8 cellular contexts compared by ENCODE assay signal in the genomic region with DNA sequence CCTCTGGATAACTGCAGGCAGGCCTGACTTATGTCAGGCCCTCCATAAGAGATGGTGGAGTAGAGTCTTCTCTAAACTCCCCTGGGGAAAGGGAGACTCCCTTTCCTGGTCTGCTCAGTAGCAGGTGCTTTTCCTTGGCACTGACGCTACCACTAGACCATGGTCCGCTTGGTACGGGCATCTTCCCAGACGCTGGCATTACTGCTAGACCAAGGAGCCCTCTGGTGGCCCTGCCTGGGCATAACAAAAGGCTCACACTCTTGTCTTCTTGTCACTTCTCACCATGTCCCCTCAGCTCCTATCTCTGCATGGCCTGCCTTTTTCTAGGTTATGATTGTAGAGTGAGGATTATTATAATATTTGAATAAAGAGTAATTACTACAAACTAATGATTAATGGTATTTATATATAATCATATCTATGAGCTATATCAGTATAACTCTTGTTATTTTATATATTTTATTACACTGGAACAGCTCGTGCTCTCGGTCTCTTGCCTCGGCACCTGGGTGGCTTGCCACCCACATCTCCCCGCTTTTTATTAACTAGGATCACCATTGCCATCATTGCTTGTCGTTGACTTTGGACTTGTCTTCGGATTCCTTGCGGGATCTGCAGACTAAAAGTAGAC. TPM values are rescaled to one million over a fixed set of nuclear protein-coding genes. Genes with fewer than 3 reads are reported as not detected.
DNase-seq lines count a peak whose midpoint lies in the region; ATAC-seq and TF ChIP-seq lines count a peak whose summit lies in the region.

No MANE protein-coding gene starts in this region.

- peaks cover 4% of the 10 kb centered on the region for H3K27me3 ChIP-seq in CD4-positive, CD25-positive, alpha-beta regulatory T cell (ENCODE audit: control insufficient read depth, insufficient read depth, low read length)
- no peaks in the 10 kb centered on the region for H3K27me3 ChIP-seq in Peyer's patch
- no peaks in the 10 kb centered on the region for H3K27me3 ChIP-seq in psoas muscle (ENCODE audit: insufficient read depth in 3 of 3, low read length in 2 of 3)

- TF ChIP-seq CTCF in Peyer's patch (IDR thresholded peaks at IDR 0.05) (peak; percentile 19 to 77 (median 72)), glutamatergic neuron (IDR thresholded peaks at IDR 0.05; ENCODE audit: partially characterized antibody, unreplicated experiment) (peak; percentile 81), psoas muscle (IDR thresholded peaks at IDR 0.05) (peak; percentile 86)

- peaks cover 0 to 7% (median 0%) of the 10 kb centered on the region in 7 donors for H3K9me3 Mint-ChIP-seq in CD4-positive, CD25-positive, alpha-beta regulatory T cell
- no peaks in the 10 kb centered on the region for H3K9me3 Mint-ChIP-seq in glutamatergic neuron (ENCODE audit: unreplicated experiment)

- 49 to 60% (median 50%) methylated on average over 11 of the region's 11 CpGs for WGBS in psoas muscle, 3 donors

- peaks cover 3% of the 10 kb centered on the region for H3K4me1 ChIP-seq in CD4-positive, CD25-positive, alpha-beta regulatory T cell (ENCODE audit: control insufficient read depth, insufficient read depth, low read length, poor library complexity, severe bottlenecking)
- peaks cover 0 to 7% (median 0%) of the 10 kb centered on the region in 4 donors for H3K4me1 ChIP-seq in Peyer's patch
- peaks cover 13% of the 10 kb centered on the region for H3K4me1 ChIP-seq in psoas muscle

- H3K9me3 ChIP-seq in CD4-positive, CD25-positive, alpha-beta regulatory T cell (ENCODE audit: control insufficient read depth in 2 of 2, low read length in 2 of 2): no peaks in the 10 kb centered on the region
- H3K9me3 ChIP-seq in Peyer's patch (no peaks in the 10 kb centered on the region), psoas muscle (no peaks in the 10 kb centered on the region)

- no peaks in the 10 kb centered on the region for H3K27me3 Mint-ChIP-seq in CD4-positive, CD25-positive, alpha-beta regulatory T cell
- H3K27me3 Mint-ChIP-seq in glutamatergic neuron (ENCODE audit: unreplicated experiment): no peaks in the 10 kb centered on the region

- H3K36me3 Mint-ChIP-seq in CD4-positive, CD25-positive, alpha-beta regulatory T cell: no peaks in the 10 kb centered on the region
- H3K36me3 Mint-ChIP-seq in glutamatergic neuron (ENCODE audit: unreplicated experiment): no peaks in the 10 kb centered on the region

- intact Hi-C loops in psoas muscle (cut with DNase I): no loop called here
- intact Hi-C loops in posterior vena cava (cut with DNase I): no loop called here

- H3K4me1 Mint-ChIP-seq in CD4-positive, CD25-positive, alpha-beta regulatory T cell: peaks cover 0 to 9% (median 6%) of the 10 kb centered on the region in 4 donors
- peaks cover 3% of the 10 kb centered on the region for H3K4me1 Mint-ChIP-seq in glutamatergic neuron (ENCODE audit: low read depth, unreplicated experiment)

- no peak overlapping the region for H3K27ac ChIP-seq in CD4-positive, CD25-positive, alpha-beta regulatory T cell (ENCODE audit: insufficient read depth, low read length, poor library complexity, severe bottlenecking)
- no peak overlapping the region for H3K27ac ChIP-seq in Peyer's patch
- no peak overlapping the region for H3K27ac ChIP-seq in psoas muscle

- no peaks in the 10 kb centered on the region for H3K36me3 ChIP-seq in CD4-positive, CD25-positive, alpha-beta regulatory T cell (ENCODE audit: control insufficient read depth, insufficient read depth, low read length)
- H3K36me3 ChIP-seq in Peyer's patch (no peaks in the 10 kb centered on the region), psoas muscle (ENCODE audit: insufficient read depth in 1 of 2, low read depth in 1 of 2) (no peaks in the 10 kb centered on the region)

- no peak for ATAC-seq in CD4-positive, CD25-positive, alpha-beta regulatory T cell (ENCODE audit: low read depth in 2 of 2)
- ATAC-seq in psoas muscle (peak in 1 of 4 donors; percentile 46), GM19467 (IDR thresholded peaks at IDR 0.05; ENCODE audit: unreplicated experiment) (no peak)

- H3K27ac Mint-ChIP-seq in CD4-positive, CD25-positive, alpha-beta regulatory T cell: no peak overlapping the region
- H3K27ac Mint-ChIP-seq in glutamatergic neuron (ENCODE audit: unreplicated experiment): no peak overlapping the region

- TF ChIP-seq POLR2A in Peyer's patch (IDR thresholded peaks at IDR 0.05): no peak

- H3K4me3 ChIP-seq in CD4-positive, CD25-positive, alpha-beta regulatory T cell (ENCODE audit: low read depth, low read length): no peak overlapping the region
- H3K4me3 ChIP-seq in Jurkat, Clone E6-1 (ENCODE audit: low read length): no peak overlapping the region
- H3K4me3 ChIP-seq in Peyer's patch (no peak overlapping the region), psoas muscle (no peak overlapping the region)

- DNase-seq in CD4-positive, CD25-positive, alpha-beta regulatory T cell: peak; percentile 34 to 62 (median 58)
- peak; percentile 44 for DNase-seq in Jurkat, Clone E6-1 (ENCODE audit: low read depth, low spot score)
- peak; percentile 72 to 90 (median 73) for DNase-seq in Peyer's patch
- DNase-seq in activated effector memory CD4-positive, alpha-beta T cell treated with anti-CD3 and anti-CD28 coated beads, Interleukin-2, amount 50 U/mL, for 16 hours: peak; percentile 88
- peak; percentile 84 for DNase-seq in glutamatergic neuron
- DNase-seq in psoas muscle: peak; percentile 79 to 89
- DNase-seq in posterior vena cava (ENCODE audit: low spot score): no peak

- H3K4me3 Mint-ChIP-seq in CD4-positive, CD25-positive, alpha-beta regulatory T cell: no peak overlapping the region
- no peak overlapping the region for H3K4me3 Mint-ChIP-seq in glutamatergic neuron (ENCODE audit: unreplicated experiment)

RNA-seq across cellular contexts. Expression of gene ARL4D, which starts 59.8 kb away (rescaled TPM):
- 2.5 TPM for total RNA-seq in CD4-positive, CD25-positive, alpha-beta regulatory T cell
- polyA plus RNA-seq in CD4-positive, CD25-positive, alpha-beta regulatory T cell: 1 to 10 TPM; 1.3 to 4.1 (median 1.6) TPM
- polyA plus RNA-seq in Jurkat, Clone E6-1 (2012; ENCODE audit: insufficient read depth, insufficient read length): 2.3 TPM
- total RNA-seq in Peyer's patch (1 to 10 TPM in 1 of 4 donors, under 1 TPM in 1, not detected in 2; 0.70 to 2.3 TPM), glutamatergic neuron (ENCODE audit: unreplicated experiment) (100 TPM), psoas muscle (1 to 10 TPM in 3 of 4 donors, under 1 TPM in 1; 0.69 to 1.8 (median 1.4) TPM), posterior vena cava (10 to 100 TPM; 16.1 to 24.3 TPM)
- 1 to 10 TPM; 1.3 to 6.5 (median 2.4) TPM for polyA plus RNA-seq in psoas muscle
